In the genomic region with DNA sequence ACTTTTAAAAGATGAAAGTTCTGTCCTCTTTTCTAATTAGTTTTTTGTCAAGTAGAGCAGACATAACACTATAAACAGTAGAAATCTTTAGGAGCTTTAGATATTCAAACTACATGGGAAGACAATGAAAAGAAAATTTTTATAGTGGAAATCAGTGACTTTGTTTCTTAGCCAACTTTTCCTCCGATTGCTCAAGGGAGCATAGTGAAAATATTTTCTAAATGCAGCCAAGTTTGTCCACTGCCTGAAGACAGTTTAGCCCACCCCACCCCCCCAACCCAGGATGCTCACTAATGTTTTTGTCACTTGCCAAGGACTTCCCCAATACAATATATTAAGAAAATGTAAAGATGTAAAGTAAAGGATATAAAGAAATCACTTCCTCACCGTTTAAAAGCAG, we compare ENCODE assay signal across 22 cellular contexts.
"Had no signal": no experiment of that assay in that cellular context is flagged by ENCODE, and none has a peak within 500 bp of the region (broad histone marks: within the 10 kb centered on the region; RNA-seq: fewer than 3 reads in every experiment).

No MANE protein-coding gene starts in this region.

- H3K36me3 ChIP-seq: uterus had no signal

- H3K9me3 ChIP-seq: ascending aorta, tibial nerve, uterus had no signal

- H3K27ac ChIP-seq: ascending aorta, foreskin keratinocyte, skin epidermis, tibial nerve, uterus had no signal

- H3K4me3 ChIP-seq: ascending aorta, lung, skin epidermis, tibial nerve, uterus had no signal

- H3K27me3 ChIP-seq: ascending aorta, foreskin keratinocyte, tibial nerve, uterus had no signal

- ATAC-seq: activated naive CD8-positive, alpha-beta T cell treated with anti-CD3 and anti-CD28 coated beads, Interleukin-2, amount 50 U/mL, for 24 hours; activated T-helper 17 cell treated with anti-CD3 and anti-CD28 coated beads, Interleukin-2, amount 50 U/mL, for 72 hours; foreskin keratinocyte; T-cell; WTC11 had no signal

- H3K4me1 ChIP-seq: foreskin keratinocyte, uterus had no signal

- DNase-seq: activated CD4-positive, alpha-beta memory T cell treated with anti-CD3 and anti-CD28 coated beads, Interleukin-2, amount 10 ng/mL, durations not matched to agents 7 days and 5 days; activated CD4-positive, alpha-beta T cell treated with anti-CD3 and anti-CD28 coated beads for 4 hours; activated naive CD4-positive, alpha-beta T cell treated with anti-CD3 and anti-CD28 coated beads for 36 hours; activated naive CD8-positive, alpha-beta T cell treated with anti-CD3 and anti-CD28 coated beads, Interleukin-2, amount 50 U/mL, for 24 hours; activated T-cell treated with anti-CD3 and anti-CD28 coated beads, Interleukin-2, amount 50 U/mL, for 1 hour; effector CD4-positive, alpha-beta T cell; foreskin keratinocyte; hippocampal formation; islet precursor cell; nephron progenitor cell; nucleus accumbens; retina; stimulated activated CD4-positive, alpha-beta T cell treated with anti-CD3 and anti-CD28 coated beads, Interleukin-15, amount 100 ng/mL, for 24 hours; stimulated activated CD4-positive, alpha-beta T cell treated with anti-CD3 and anti-CD28 coated beads, Interleukin-2, amount 100 ng/mL, for 48 hours; T-cell; uterus had no signal
